In genomic region chr19:8423821-8424223, GRCh38 we compare ENCODE assay signal across 8 cellular contexts. TPM values are rescaled to one million over a fixed set of nuclear protein-coding genes. Genes with fewer than 3 reads are reported as not detected.
A peak's percentile ranks its signal among the peaks of the same experiment; 100 is the strongest.
DNase-seq lines count a peak whose midpoint lies in the region; ATAC-seq and TF ChIP-seq lines count a peak whose summit lies in the region.

No MANE protein-coding gene starts in this region.

- ATAC-seq in HG03439 (IDR thresholded peaks at IDR 0.05; ENCODE audit: unreplicated experiment) = no peak

- TF ChIP-seq CTCF in cardiac fibroblast (IDR thresholded peaks at IDR 0.05; ENCODE audit: low read depth, low read length) = no peak
- no peak for TF ChIP-seq CTCF in suprapubic skin (IDR thresholded peaks at IDR 0.05)

- peak; percentile 93 for DNase-seq in COLO829 (ENCODE audit: low spot score)
- DNase-seq in NCI-H146 (lab: John Stamatoyannopoulos, UW) = peak; percentile 34
- peak; percentile 99 for DNase-seq in cardiac fibroblast (ENCODE audit: low read depth in 2 of 2)
- DNase-seq in kidney tubule cell (ENCODE audit: low spot score) = peak; percentile 95
- DNase-seq in suprapubic skin (ENCODE audit: low spot score in 2 of 2) = peak; percentile 93 to 96
- DNase-seq in activated CD4-positive, alpha-beta T cell treated with anti-CD3 and anti-CD28 coated beads, Interleukin-2, amount 50 U/mL, for 4 hours = no peak
- no peak for DNase-seq in stimulated activated CD4-positive, alpha-beta T cell treated with anti-CD3 and anti-CD28 coated beads, Interleukin-4, amount 100 ng/mL, for 24 hours

- no peak overlapping the region for H3K4me3 ChIP-seq in cardiac fibroblast (replicated peaks in 1 of 2; ENCODE audit: low read depth in 2 of 2, low read length in 2 of 2)
- peak overlapping the region; percentile 15 for H3K4me3 ChIP-seq in suprapubic skin

- no peaks in the 10 kb centered on the region for H3K9me3 ChIP-seq in suprapubic skin

- peaks cover 19% of the 10 kb centered on the region for H3K4me1 ChIP-seq in suprapubic skin

- no peak for TF ChIP-seq EP300 in suprapubic skin (IDR thresholded peaks at IDR 0.05)

- H3K27me3 ChIP-seq in suprapubic skin = no peaks in the 10 kb centered on the region

- peaks cover 26% of the 10 kb centered on the region for H3K36me3 ChIP-seq in suprapubic skin

- WGBS in suprapubic skin = 22% methylated on average over 9 of the region's 9 CpGs

- H3K27ac ChIP-seq in suprapubic skin = peak overlapping the region; percentile 86

- no peak for TF ChIP-seq POLR2A in suprapubic skin (IDR thresholded peaks at IDR 0.05)

RNA-seq across cellular contexts. Expression of gene MARCHF2, which starts 10.7 kb away (rescaled TPM):
- total RNA-seq in suprapubic skin = 10 to 100 TPM; 47.4 to 99.0 (median 90.8) TPM

RNA-seq across cellular contexts. Expression of gene HNRNPM, which starts 21.0 kb away (rescaled TPM):
- 100 to 1,000 TPM in 3 of 4 donors, 10 to 100 TPM in 1; 85.5 to 128 (median 121) TPM for total RNA-seq in suprapubic skin

RNA-seq across cellular contexts. Expression of gene RAB11B, which starts 33.7 kb away (rescaled TPM):
- 100 to 1,000 TPM in 1 of 4 donors, 10 to 100 TPM in 3; 44.8 to 104 (median 57.8) TPM for total RNA-seq in suprapubic skin

RNA-seq across cellular contexts. Expression of gene ANGPTL4, which starts 59.9 kb away (rescaled TPM):
- total RNA-seq in suprapubic skin = 10 to 100 TPM; 15.3 to 56.4 (median 19.1) TPM

Comparison
In these comparisons a context has a peak if more than half of its experiments do, and no peak if none do; other contexts are left out.
1. DNase-seq: peak in COLO829 (single experiment), NCI-H146 (single experiment), cardiac fibroblast (2 of 2), kidney tubule cell (single experiment) and suprapubic skin (2 of 2); none in activated CD4-positive, alpha-beta T cell treated with anti-CD3 and anti-CD28 coated beads, Interleukin-2, amount 50 U/mL, for 4 hours (0 of 2) and stimulated activated CD4-positive, alpha-beta T cell treated with anti-CD3 and anti-CD28 coated beads, Interleukin-4, amount 100 ng/mL, for 24 hours (single experiment).